ENCODE assay signal across 8 cellular contexts in genomic region chr15:101088788-101089578, GRCh38.
DNase-seq lines count a peak whose midpoint lies in the region; ATAC-seq and TF ChIP-seq lines count a peak whose summit lies in the region.

No MANE protein-coding gene starts in this region.

- POLR2A ChIA-PET in naive thymus-derived CD8-positive, alpha-beta T cell (lab: Charles Lee) = interaction anchor here (1.1 kb wide), 1 partner anchor 169 kb away, joined by 5 read pairs; no protein-coding TSS in a partner anchor

- peak overlapping the region; percentile 21 for H3K4me3 ChIP-seq in epithelial cell of esophagus (ENCODE audit: low read length)

- peak; percentile 65 for TF ChIP-seq CTCF in epithelial cell of esophagus (IDR thresholded peaks at IDR 0.05; ENCODE audit: insufficient read depth, low read depth, low read length, missing control alignments)

- ATAC-seq in HG02885 (IDR thresholded peaks at IDR 0.05; ENCODE audit: poor library complexity, unreplicated experiment) = peak; percentile 86
- ATAC-seq in activated CD8-positive, alpha-beta memory T cell treated with anti-CD3 and anti-CD28 coated beads, Interleukin-2, amount 10 ng/mL, durations not matched to agents 7 days and 5 days = peak; percentile 85
- peak; percentile 85 to 98 for ATAC-seq in naive thymus-derived CD8-positive, alpha-beta T cell
- peak; percentile 88 for ATAC-seq in stimulated activated effector memory CD8-positive, alpha-beta T cell treated with anti-CD3 and anti-CD28 coated beads, Interleukin-12 subunit alpha, Interleukin-12 subunit beta, amount 100 ng/mL, for 72 hours

- H3K36me3 Mint-ChIP-seq in activated CD8-positive, alpha-beta memory T cell treated with anti-CD3 and anti-CD28 coated beads, Interleukin-2, amount 10 ng/mL, durations not matched to agents 7 days and 5 days = peaks cover 5% of the 10 kb centered on the region
- H3K36me3 Mint-ChIP-seq in naive thymus-derived CD8-positive, alpha-beta T cell = no peaks in the 10 kb centered on the region
- H3K36me3 Mint-ChIP-seq in stimulated activated effector memory CD8-positive, alpha-beta T cell treated with anti-CD3 and anti-CD28 coated beads, Interleukin-12 subunit alpha, Interleukin-12 subunit beta, amount 100 ng/mL, for 72 hours = no peaks in the 10 kb centered on the region

- H3K4me3 Mint-ChIP-seq in activated CD8-positive, alpha-beta memory T cell treated with anti-CD3 and anti-CD28 coated beads, Interleukin-2, amount 10 ng/mL, durations not matched to agents 7 days and 5 days = no peak overlapping the region
- H3K4me3 Mint-ChIP-seq in naive thymus-derived CD8-positive, alpha-beta T cell = no peak overlapping the region
- H3K4me3 Mint-ChIP-seq in stimulated activated effector memory CD8-positive, alpha-beta T cell treated with anti-CD3 and anti-CD28 coated beads, Interleukin-12 subunit alpha, Interleukin-12 subunit beta, amount 100 ng/mL, for 72 hours = no peak overlapping the region

- peaks cover 31% of the 10 kb centered on the region for H3K4me1 Mint-ChIP-seq in activated CD8-positive, alpha-beta memory T cell treated with anti-CD3 and anti-CD28 coated beads, Interleukin-2, amount 10 ng/mL, durations not matched to agents 7 days and 5 days
- no peaks in the 10 kb centered on the region for H3K4me1 Mint-ChIP-seq in naive thymus-derived CD8-positive, alpha-beta T cell
- peaks cover 21% of the 10 kb centered on the region for H3K4me1 Mint-ChIP-seq in stimulated activated effector memory CD8-positive, alpha-beta T cell treated with anti-CD3 and anti-CD28 coated beads, Interleukin-12 subunit alpha, Interleukin-12 subunit beta, amount 100 ng/mL, for 72 hours

- H3K27me3 Mint-ChIP-seq in activated CD8-positive, alpha-beta memory T cell treated with anti-CD3 and anti-CD28 coated beads, Interleukin-2, amount 10 ng/mL, durations not matched to agents 7 days and 5 days = peaks cover 2% of the 10 kb centered on the region
- H3K27me3 Mint-ChIP-seq in naive thymus-derived CD8-positive, alpha-beta T cell = peaks cover 0 to 3% (median 0%) of the 10 kb centered on the region in 5 donors

- H3K9me3 Mint-ChIP-seq in activated CD8-positive, alpha-beta memory T cell treated with anti-CD3 and anti-CD28 coated beads, Interleukin-2, amount 10 ng/mL, durations not matched to agents 7 days and 5 days (ENCODE audit: low read depth) = no peaks in the 10 kb centered on the region
- H3K9me3 Mint-ChIP-seq in naive thymus-derived CD8-positive, alpha-beta T cell = no peaks in the 10 kb centered on the region
- H3K9me3 Mint-ChIP-seq in stimulated activated effector memory CD8-positive, alpha-beta T cell treated with anti-CD3 and anti-CD28 coated beads, Interleukin-12 subunit alpha, Interleukin-12 subunit beta, amount 100 ng/mL, for 72 hours = no peaks in the 10 kb centered on the region

- DNase-seq in NCI-H1436 (lab: John Stamatoyannopoulos, UW) (peak; percentile 4), NCI-H1436 treated with DMSO at 0.1 percent for 48 hours (lab: John Stamatoyannopoulos, UW) (no peak), NCI-H69 (lab: John Stamatoyannopoulos, UW) (peak; percentile 82), epithelial cell of esophagus (ENCODE audit: low read depth) (peak; percentile 57)
- DNase-seq in activated CD8-positive, alpha-beta memory T cell treated with anti-CD3 and anti-CD28 coated beads, Interleukin-2, amount 10 ng/mL, durations not matched to agents 7 days and 5 days = peak; percentile 82
- DNase-seq in naive thymus-derived CD8-positive, alpha-beta T cell = peak; percentile 51 to 80 (median 77)
- DNase-seq in stimulated activated effector memory CD8-positive, alpha-beta T cell treated with anti-CD3 and anti-CD28 coated beads, Interleukin-12 subunit alpha, Interleukin-12 subunit beta, amount 100 ng/mL, for 72 hours (ENCODE audit: low spot score in 2 of 2) = peak; percentile 94 to 96

- CTCF ChIA-PET in activated CD8-positive, alpha-beta memory T cell treated with anti-CD3 and anti-CD28 coated beads, Interleukin-2, amount 10 ng/mL, durations not matched to agents 7 days and 5 days (lab: Charles Lee) = interaction anchor here (1.0 to 11.6 kb wide), 12 partner anchors 10 to 190 kb away, joined by 3 to 244 read pairs (median 4); partner anchors contain the start of gene CHSY1

- peak overlapping the region; percentile 6 for H3K27ac Mint-ChIP-seq in activated CD8-positive, alpha-beta memory T cell treated with anti-CD3 and anti-CD28 coated beads, Interleukin-2, amount 10 ng/mL, durations not matched to agents 7 days and 5 days
- peak overlapping the region in 1 of 10 donors; percentile 6 for H3K27ac Mint-ChIP-seq in naive thymus-derived CD8-positive, alpha-beta T cell
- H3K27ac Mint-ChIP-seq in stimulated activated effector memory CD8-positive, alpha-beta T cell treated with anti-CD3 and anti-CD28 coated beads, Interleukin-12 subunit alpha, Interleukin-12 subunit beta, amount 100 ng/mL, for 72 hours = no peak overlapping the region
